1 cellular context compared by ENCODE assay signal in the genomic region with DNA sequence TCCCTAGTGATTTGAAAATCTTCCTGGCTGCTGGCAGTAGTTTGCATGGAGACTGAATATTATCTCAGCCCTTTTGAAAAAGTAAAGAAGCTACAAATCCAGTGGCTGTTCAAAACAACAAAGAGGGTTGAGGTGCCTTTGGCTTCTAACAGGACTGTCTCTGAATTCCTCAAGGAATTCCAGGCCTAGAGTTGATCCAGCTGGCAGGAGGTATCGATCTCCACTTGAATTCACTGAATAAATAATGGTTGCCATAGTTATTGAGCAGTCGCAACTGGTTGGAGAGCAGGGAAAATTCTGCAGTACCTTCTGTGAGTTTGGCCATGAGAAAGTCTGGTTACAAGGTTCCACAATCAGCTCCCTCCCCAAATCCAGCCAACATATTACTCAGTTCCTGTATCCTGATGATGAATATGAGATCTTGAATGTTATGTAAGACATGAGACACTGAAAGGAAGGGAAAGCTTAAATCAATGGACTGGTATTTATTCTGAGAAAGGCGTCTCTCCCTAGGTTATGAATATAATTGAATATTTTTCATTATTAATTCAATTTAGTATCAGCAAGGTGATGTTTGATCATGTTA.
A peak's percentile ranks its signal among the peaks of the same experiment; 100 is the strongest.
TF ChIP-seq lines count a peak whose summit lies in the region.

No MANE protein-coding gene starts in this region.

TF ChIP-seq in H1, 55 proteins besides CTCF, POLR2A, EP300 and RAD21:
- TF ChIP-seq SP2 (IDR thresholded peaks at IDR 0.05; ENCODE audit: low read length), result no peak
- no peak for TF ChIP-seq KDM4A (IDR thresholded peaks at IDR 0.05; ENCODE audit: low read depth, low read length, severe bottlenecking)
- TF ChIP-seq ASH2L (IDR thresholded peaks at IDR 0.05; ENCODE audit: low read length), result peak; percentile 53
- 0 out of 2 replicates have a peak, but pooled peaks have one; percentile 62 for TF ChIP-seq TCF12 (IDR thresholded peaks at IDR 0.05; ENCODE audit: low read depth, low read length)
- TF ChIP-seq SP1 (IDR thresholded peaks at IDR 0.05; ENCODE audit: low read depth, low read length), result peak; percentile 68
- TF ChIP-seq RBBP5 (IDR thresholded peaks at IDR 0.05; ENCODE audit: borderline replicate concordance, low read depth, low read length), result 0 out of 2 replicates have a peak, but pooled peaks have one; percentile 34
- peak; percentile 90 for TF ChIP-seq TEAD4 (IDR thresholded peaks at IDR 0.05; ENCODE audit: low read depth, low read length)
- TF ChIP-seq HDAC2 (IDR thresholded peaks at IDR 0.05; ENCODE audit: borderline replicate concordance in 1 of 2, low read depth in 2 of 2, low read length in 2 of 2), result no peak
- TF ChIP-seq BACH1 (IDR thresholded peaks at IDR 0.05; ENCODE audit: low read length), result no peak
- no peak for TF ChIP-seq YY1 (IDR thresholded peaks at IDR 0.05; ENCODE audit: low read depth, low read length)
TF ChIP-seq in H1: peak in this region for 5.
